ENCODE assay signal across 9 cellular contexts in genomic region chr1:40392206-40392605, GRCh38. TPM values are rescaled to one million over a fixed set of nuclear protein-coding genes. Genes with fewer than 3 reads are reported as not detected.
DNase-seq lines count a peak whose midpoint lies in the region; ATAC-seq and TF ChIP-seq lines count a peak whose summit lies in the region.
"Had no signal": no experiment of that assay in that cellular context is flagged by ENCODE, and none has a peak within 500 bp of the region (broad histone marks: within the 10 kb centered on the region; RNA-seq: fewer than 3 reads in every experiment).

No MANE protein-coding gene starts in this region.

- H3K4me1 ChIP-seq in A673 (ENCODE audit: insufficient read depth, low read length, poor library complexity, severe bottlenecking): peaks cover 26% of the 10 kb centered on the region
- H3K4me1 ChIP-seq in right lobe of liver: peaks cover 0 to 79% (median 24%) of the 10 kb centered on the region in 4 donors
- peaks cover 7% of the 10 kb centered on the region for H3K4me1 ChIP-seq in colonic mucosa

- H3K4me3 ChIP-seq in A673 (ENCODE audit: low read depth, low read length, poor library complexity, severe bottlenecking) (no peak overlapping the region), right lobe of liver (no peak overlapping the region), colonic mucosa (no peak overlapping the region)
- H3K4me3 ChIP-seq: esophagus muscularis mucosa had no signal

- intact Hi-C loops in A673 (cut with micrococcal nuclease; ENCODE audit: unreplicated experiment): no loop called here
- intact Hi-C loops in right lobe of liver (cut with DNase I): no loop called here
- intact Hi-C loops in colonic mucosa (cut with DNase I): no loop called here
- intact Hi-C loops in left ventricle myocardium superior (cut with micrococcal nuclease): loop anchor here (5.0 kb wide), 1 partner anchor 175 kb away; no protein-coding TSS in a partner anchor

- no peak overlapping the region for H3K9ac ChIP-seq in colonic mucosa (ENCODE audit: low read depth in 2 of 2, low read length in 2 of 2)

- H3K27me3 Mint-ChIP-seq in HFFc6 (ENCODE audit: insufficient read depth) (no peaks in the 10 kb centered on the region), endothelial cell (ENCODE audit: unreplicated experiment) (peaks cover 4% of the 10 kb centered on the region)

- CTCF ChIA-PET in A673 (lab: Charles Lee): interaction anchor here (1.5 kb wide), 1 partner anchor 13 kb away, joined by 4 read pairs; no protein-coding TSS in a partner anchor

- TF ChIP-seq CTCF in A673 (conservative IDR thresholded peaks at IDR 0.05; ENCODE audit: low read depth, low read length) (no peak), HFFc6 (IDR thresholded peaks at IDR 0.05) (no peak), right lobe of liver (IDR thresholded peaks at IDR 0.05) (no peak), colonic mucosa (IDR thresholded peaks at IDR 0.05) (no peak), endothelial cell (IDR thresholded peaks at IDR 0.05; ENCODE audit: unreplicated experiment) (no peak)

- no peak for TF ChIP-seq POLR2A in right lobe of liver (IDR thresholded peaks at IDR 0.05)

- H3K36me3 Mint-ChIP-seq in HFFc6 (ENCODE audit: low read depth): no peaks in the 10 kb centered on the region; the same call in 1 of the 2 replicates
- H3K36me3 Mint-ChIP-seq in endothelial cell (ENCODE audit: low read depth, unreplicated experiment): peaks cover 10% of the 10 kb centered on the region

- POLR2A ChIA-PET in A673 (lab: Charles Lee; ENCODE audit: low non-redundant PET): interaction anchor here (0.6 kb wide), 1 partner anchor 19 kb away, joined by 12 read pairs; the partner anchor contains the start of gene SMAP2

- 65% methylated on average over 3 of the region's 3 CpGs for WGBS in right lobe of liver (ENCODE audit: insufficient coverage, low coverage, low lambda C conversion rate, missing lambda C conversion rate)

- H3K27ac Mint-ChIP-seq in HFFc6: peak overlapping the region; percentile 63
- H3K27ac Mint-ChIP-seq in endothelial cell (ENCODE audit: unreplicated experiment): no peak overlapping the region

- H3K9me3 Mint-ChIP-seq in HFFc6 (no peaks in the 10 kb centered on the region), endothelial cell (ENCODE audit: unreplicated experiment) (no peaks in the 10 kb centered on the region)

- H3K27me3 ChIP-seq in A673 (replicated peaks; ENCODE audit: insufficient read depth, low read depth, low read length, poor library complexity): no peaks in the 10 kb centered on the region
- no peaks in the 10 kb centered on the region for H3K27me3 ChIP-seq in right lobe of liver
- H3K27me3 ChIP-seq in colonic mucosa: no peaks in the 10 kb centered on the region
- H3K27me3 ChIP-seq: esophagus muscularis mucosa had no signal

- H3K4me1 Mint-ChIP-seq in HFFc6 (ENCODE audit: low read depth) (peaks cover 53% of the 10 kb centered on the region), endothelial cell (ENCODE audit: unreplicated experiment) (peaks cover 5% of the 10 kb centered on the region)

- ATAC-seq in right lobe of liver: no peak
- no peak for ATAC-seq in left ventricle myocardium superior

- H3K4me3 Mint-ChIP-seq in HFFc6 (no peak overlapping the region; the same call in 1 of the 2 replicates), endothelial cell (ENCODE audit: unreplicated experiment) (no peak overlapping the region)

- H3K36me3 ChIP-seq in A673 (ENCODE audit: insufficient read depth, low read length, poor library complexity, severe bottlenecking) (no peaks in the 10 kb centered on the region), right lobe of liver (no peaks in the 10 kb centered on the region), colonic mucosa (no peaks in the 10 kb centered on the region)
- H3K36me3 ChIP-seq: esophagus muscularis mucosa had no signal

- H3K27ac ChIP-seq in A673 (ENCODE audit: low read depth, low read length, poor library complexity, severe bottlenecking) (peak overlapping the region; percentile 4), right lobe of liver (peak overlapping the region; percentile 12 to 94 (median 80)), colonic mucosa (no peak overlapping the region)

- H3K9me3 ChIP-seq in A673 (ENCODE audit: low read depth, low read length, poor library complexity, severe bottlenecking) (peaks cover 4% of the 10 kb centered on the region), right lobe of liver (no peaks in the 10 kb centered on the region), colonic mucosa (no peaks in the 10 kb centered on the region)
- H3K9me3 ChIP-seq: esophagus muscularis mucosa had no signal

- no TSS peak for BruUV-seq in A673 (replicated peaks; lab: Mats Ljungman, UMichigan)

- DNase-seq in A673 (ENCODE audit: low spot score) (peak; percentile 90), HFFc6 (peak; percentile 85), amniotic epithelial cell (ENCODE audit: low read depth) (peak; percentile 71), right lobe of liver (no peak), colonic mucosa (no peak), cerebellar cortex (ENCODE audit: low spot score) (no peak), left ventricle myocardium superior (no peak), endothelial cell (ENCODE audit: low spot score) (no peak)

RNA-seq across cellular contexts. Expression of gene SMAP2, which starts 18.7 kb away (rescaled TPM):
- total RNA-seq in A673 (2021) (52.0 and 58.5 TPM in 2 replicates), right lobe of liver (10 to 100 TPM; 23.7 to 41.5 (median 36.2) TPM), colonic mucosa (10 to 100 TPM; 25.9 to 31.5 TPM), left ventricle myocardium superior (15.1 TPM), endothelial cell (ENCODE audit: unreplicated experiment) (12.1 TPM)
- 10 to 100 TPM; 27.7 to 37.5 (median 32.7) TPM for total RNA-seq in HFFc6 (2021; fragmentation: NEBNext Ultra II Directional; extraction: Animal tissue kit (Norgen Biotek cat#: 25700))

RNA-seq across cellular contexts. Expression of gene ZFP69B, which starts 58.1 kb away (rescaled TPM):
- 14.1 and 18.5 TPM in 2 replicates for total RNA-seq in A673 (2021)
- 1 to 10 TPM; 3.2 to 4.3 (median 3.7) TPM for total RNA-seq in HFFc6 (2021; fragmentation: NEBNext Ultra II Directional; extraction: Animal tissue kit (Norgen Biotek cat#: 25700))
- 1 to 10 TPM in 3 of 6 experiments, under 1 TPM in 3; 0.14 to 1.5 (median 0.87) TPM for total RNA-seq in right lobe of liver
- total RNA-seq in colonic mucosa: 1 to 10 TPM; 1.4 to 1.9 TPM
- 0.87 TPM for total RNA-seq in left ventricle myocardium superior
- total RNA-seq in endothelial cell (ENCODE audit: unreplicated experiment): 4.0 TPM

Comparison
In these comparisons a context has a peak if more than half of its experiments do, and no peak if none do; other contexts are left out.
1. DNase-seq: peak in A673 (single experiment), HFFc6 (single experiment) and amniotic epithelial cell (single experiment); none in right lobe of liver (0 of 3), colonic mucosa (single experiment), cerebellar cortex (single experiment), left ventricle myocardium superior (single experiment) and endothelial cell (single experiment).